Comparison of ENCODE assay signal across 14 cellular contexts in the genomic region with DNA sequence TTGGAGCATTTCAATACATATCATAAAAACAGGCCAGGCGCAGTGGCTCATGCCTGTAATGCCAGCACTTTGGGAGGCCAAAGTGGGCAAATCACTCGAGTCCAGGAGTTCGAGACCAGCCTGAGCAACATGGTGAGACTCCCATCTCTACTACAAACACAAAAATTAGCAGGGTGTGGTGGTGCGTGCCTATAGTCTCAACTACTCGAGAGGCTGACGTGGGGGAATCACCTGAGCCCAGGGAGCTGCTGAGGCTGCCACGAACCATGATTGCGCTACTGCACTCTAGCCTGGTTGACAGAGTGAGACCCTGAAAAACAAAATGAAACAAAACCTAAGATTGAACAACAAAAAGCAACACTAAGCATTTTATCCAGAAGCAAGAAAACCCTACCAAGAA. TPM values are rescaled to one million over a fixed set of nuclear protein-coding genes. Genes with fewer than 3 reads are reported as not detected.
DNase-seq lines count a peak whose midpoint lies in the region; ATAC-seq and TF ChIP-seq lines count a peak whose summit lies in the region.
"Had no signal": no experiment of that assay in that cellular context is flagged by ENCODE, and none has a peak within 500 bp of the region (broad histone marks: within the 10 kb centered on the region; RNA-seq: fewer than 3 reads in every experiment).

No MANE protein-coding gene starts in this region.

- no peaks in the 10 kb centered on the region for H3K27me3 Mint-ChIP-seq in MCF 10A (ENCODE audit: insufficient read depth, unreplicated experiment)
- H3K27me3 Mint-ChIP-seq in naive thymus-derived CD8-positive, alpha-beta T cell: no peaks in the 10 kb centered on the region
- H3K27me3 Mint-ChIP-seq: type B pancreatic cell had no signal

- no peaks in the 10 kb centered on the region for H3K36me3 ChIP-seq in mammary epithelial cell (ENCODE audit: insufficient read depth, low read length)

- H3K9me3 ChIP-seq in mammary epithelial cell (replicated peaks; ENCODE audit: insufficient read depth, low read length): no peaks in the 10 kb centered on the region

- no peaks in the 10 kb centered on the region for H3K9me3 Mint-ChIP-seq in MCF 10A (ENCODE audit: unreplicated experiment)
- H3K9me3 Mint-ChIP-seq in naive thymus-derived CD8-positive, alpha-beta T cell: no peaks in the 10 kb centered on the region
- H3K9me3 Mint-ChIP-seq: endodermal cell, type B pancreatic cell had no signal

- no peaks in the 10 kb centered on the region for H3K79me2 ChIP-seq in mammary epithelial cell (ENCODE audit: insufficient read depth, low read length)

- no peak overlapping the region for H3K4me3 ChIP-seq in mammary epithelial cell (replicated peaks in 1 of 3; ENCODE audit: insufficient read depth in 1 of 3, low read depth in 2 of 3, low read length in 3 of 3)
- H3K4me3 ChIP-seq in coronary artery: no peak overlapping the region

- 99% methylated on average over 5 of the region's 8 CpGs for WGBS in mammary epithelial cell (ENCODE audit: low coverage, missing lambda C conversion rate)

- in situ Hi-C loops in mammary epithelial cell (cut with MboI; ENCODE audit: low sequenced_read_pairs in 2 of 2): no loop called here

- no peak overlapping the region for H3K4me2 ChIP-seq in mammary epithelial cell (ENCODE audit: insufficient read depth, low read depth, low read length)

- POLR2A ChIA-PET in MCF 10A (lab: Yijun Ruan, JAX): interaction anchor here (0.6 kb wide), 1 partner anchor 309 kb away, joined by 4 read pairs; no protein-coding TSS in a partner anchor
- POLR2A ChIA-PET in naive thymus-derived CD8-positive, alpha-beta T cell (lab: Charles Lee): interaction anchor here (0.7 to 1.4 kb wide), 4 partner anchors 14 to 48 kb away, joined by 3 to 4 read pairs (median 4); no protein-coding TSS in a partner anchor

- no TSS peak for BruUV-seq in mammary epithelial cell (replicated peaks; lab: Mats Ljungman, UMichigan)
- BruUV-seq in MCF 10A (replicated peaks; lab: Mats Ljungman, UMichigan): no TSS peak

- no peaks in the 10 kb centered on the region for H4K20me1 ChIP-seq in mammary epithelial cell (ENCODE audit: insufficient read depth, low read length)

- DNase-seq in mammary epithelial cell (no peak), MCF 10A (ENCODE audit: unreplicated experiment) (no peak), Kasumi-1 (lab: John Stamatoyannopoulos, UW) (no peak), coronary artery (ENCODE audit: low spot score) (no peak), NOMO-1 (lab: John Stamatoyannopoulos, UW; ENCODE audit: unreplicated experiment in 2 of 2) (no peak), iPS-NIHi7 (ENCODE audit: extremely low spot score) (no peak)
- peak; percentile 65 to 69 for DNase-seq in activated T-cell treated with anti-CD3 and anti-CD28 coated beads, Interleukin-2, amount 50 U/mL, for 48 hours
- peak in 7 of 10 donors; percentile 20 to 76 (median 51) for DNase-seq in naive thymus-derived CD8-positive, alpha-beta T cell
- DNase-seq: central memory CD4-positive, alpha-beta T cell; endodermal cell; Karpas-422; NCI-H1417 treated with DMSO at 0.1 percent for 48 hours had no signal

- peaks cover 23% of the 10 kb centered on the region for H3K4me1 ChIP-seq in mammary epithelial cell (ENCODE audit: insufficient read depth, low read length)

- intact Hi-C loops in mammary epithelial cell (cut with micrococcal nuclease) (no loop called here), MCF 10A (cut with micrococcal nuclease) (no loop called here)

- H3K9ac ChIP-seq in mammary epithelial cell (ENCODE audit: insufficient read depth, low read length): no peak overlapping the region

- H3K4me3 Mint-ChIP-seq in MCF 10A (ENCODE audit: unreplicated experiment): no peak overlapping the region
- peak overlapping the region; percentile 40 to 75 (median 68) for H3K4me3 Mint-ChIP-seq in naive thymus-derived CD8-positive, alpha-beta T cell
- H3K4me3 Mint-ChIP-seq: endodermal cell, type B pancreatic cell had no signal

- H3K27ac Mint-ChIP-seq in MCF 10A (ENCODE audit: low read depth, unreplicated experiment): no peak overlapping the region
- peak overlapping the region; percentile 77 to 98 (median 92) for H3K27ac Mint-ChIP-seq in naive thymus-derived CD8-positive, alpha-beta T cell
- H3K27ac Mint-ChIP-seq: endodermal cell, type B pancreatic cell had no signal

- peak overlapping the region; percentile 2 for H3K27ac ChIP-seq in mammary epithelial cell (ENCODE audit: insufficient read depth, low read depth, low read length)
- H3K27ac ChIP-seq in coronary artery: no peak overlapping the region

- peaks cover 6% of the 10 kb centered on the region for H3K4me1 Mint-ChIP-seq in MCF 10A (ENCODE audit: insufficient read depth, unreplicated experiment)
- peaks cover 27 to 74% (median 65%) of the 10 kb centered on the region in 4 donors for H3K4me1 Mint-ChIP-seq in naive thymus-derived CD8-positive, alpha-beta T cell
- H3K4me1 Mint-ChIP-seq: endodermal cell had no signal

- dilution Hi-C loops in mammary epithelial cell (cut with HindIII; ENCODE audit: low sequenced_read_pairs): no loop called here

- H3K27me3 ChIP-seq in mammary epithelial cell (ENCODE audit: insufficient read depth, low read length): no peaks in the 10 kb centered on the region

- CTCF ChIA-PET in mammary epithelial cell (lab: Charles Lee; ENCODE audit: low non-redundant PET) (no interaction called here), MCF 10A (lab: Yijun Ruan, JAX) (no interaction called here)

- H2AFZ ChIP-seq in mammary epithelial cell (ENCODE audit: low read depth, low read length): no peak overlapping the region

- ATAC-seq in naive thymus-derived CD8-positive, alpha-beta T cell: peak; percentile 83 to 98
- ATAC-seq: left lobe of liver had no signal

- no peak for TF ChIP-seq CTCF in mammary epithelial cell (conservative IDR thresholded peaks at IDR 0.05 in 1 of 2, IDR thresholded peaks at IDR 0.05 in 1 of 2; ENCODE audit: extremely low read depth in 1 of 2, insufficient read depth in 1 of 2, low read depth in 1 of 2, low read length in 2 of 2)
- no peak for TF ChIP-seq CTCF in MCF 10A (IDR thresholded peaks at IDR 0.05; ENCODE audit: unreplicated experiment)
- no peak for TF ChIP-seq CTCF in coronary artery (IDR thresholded peaks at IDR 0.05)

- no peaks in the 10 kb centered on the region for H3K36me3 Mint-ChIP-seq in MCF 10A (ENCODE audit: insufficient read depth, unreplicated experiment)
- H3K36me3 Mint-ChIP-seq in naive thymus-derived CD8-positive, alpha-beta T cell: peaks cover 15 to 61% (median 40%) of the 10 kb centered on the region in 3 donors

RNA-seq across cellular contexts. Expression of a gene that starts 47.2 kb away (rescaled TPM):
- total RNA-seq in mammary epithelial cell: 1 to 10 TPM; 3.6 to 4.5 TPM
- polyA plus RNA-seq in mammary epithelial cell: 0.52 TPM
- 0.57 TPM for polyA minus RNA-seq in mammary epithelial cell
- 7.5 and 9.9 TPM in 2 replicates for total RNA-seq in MCF 10A (2022)
- total RNA-seq in naive thymus-derived CD8-positive, alpha-beta T cell: 100 to 1,000 TPM; 116 to 126 TPM
- 10 to 100 TPM; 17.5 to 29.3 (median 21.7) TPM for polyA plus RNA-seq in naive thymus-derived CD8-positive, alpha-beta T cell

Comparison
In these comparisons a context has a peak if more than half of its experiments do, and no peak if none do; other contexts are left out.
1. DNase-seq: peak in activated T-cell treated with anti-CD3 and anti-CD28 coated beads, Interleukin-2, amount 50 U/mL, for 48 hours (2 of 2) and naive thymus-derived CD8-positive, alpha-beta T cell (7 of 10); none in mammary epithelial cell (single experiment), MCF 10A (single experiment), Kasumi-1 (0 of 2), coronary artery (single experiment), NOMO-1 (0 of 2) and iPS-NIHi7 (single experiment).
2. RNA of a gene that starts 47.2 kb away (total RNA-seq): 116 to 126 TPM in naive thymus-derived CD8-positive, alpha-beta T cell; 7.5 to 9.9 TPM in MCF 10A and 3.6 to 4.5 TPM in mammary epithelial cell; every median in the first group is over 10 times any median in the second.